In genomic region chr5:34571380-34572041, GRCh38 we compare ENCODE assay signal across 16 cellular contexts.
DNase-seq lines count a peak whose midpoint lies in the region; ATAC-seq, FAIRE-seq and TF ChIP-seq lines count a peak whose summit lies in the region.
"Had no signal": no experiment of that assay in that cellular context is flagged by ENCODE, and none has a peak within 500 bp of the region (broad histone marks: within the 10 kb centered on the region; RNA-seq: fewer than 3 reads in every experiment).

No MANE protein-coding gene starts in this region.

- DNase-seq in AG08395 (ENCODE audit: low spot score): peak; percentile 65
- peak; percentile 82 for DNase-seq in HT1080 (ENCODE audit: low read depth)
- DNase-seq in bronchial epithelial cell (ENCODE audit: low read depth): peak; percentile 85
- peak; percentile 65 for DNase-seq in kidney tubule cell (ENCODE audit: low spot score)
- no peak for DNase-seq in activated naive CD4-positive, alpha-beta T cell treated with anti-CD3 and anti-CD28 coated beads, Interleukin-2, amount 10 ng/mL, durations not matched to agents 7 days and 5 days
- DNase-seq in activated naive CD4-positive, alpha-beta T cell treated with anti-CD3 and anti-CD28 coated beads for 36 hours: no peak
- DNase-seq in NCI-H1417 treated with DMSO at 0.1 percent for 48 hours (lab: John Stamatoyannopoulos, UW): no peak
- DNase-seq: activated CD4-positive, CD25-positive, alpha-beta regulatory T cell; CD4-positive, alpha-beta T cell; heart left ventricle; NCI-H446; SHP77; upper lobe of left lung had no signal

- no peak overlapping the region for H3K4me3 Mint-ChIP-seq in activated naive CD4-positive, alpha-beta T cell treated with anti-CD3 and anti-CD28 coated beads, Interleukin-2, amount 10 ng/mL, durations not matched to agents 7 days and 5 days
- no peak overlapping the region for H3K4me3 Mint-ChIP-seq in activated naive CD4-positive, alpha-beta T cell treated with anti-CD3 and anti-CD28 coated beads for 36 hours
- H3K4me3 Mint-ChIP-seq: CD4-positive, alpha-beta T cell had no signal

- FAIRE-seq in bronchial epithelial cell (lab: Jason Lieb, UNC): no peak
- FAIRE-seq: GM19239 had no signal

- no peaks in the 10 kb centered on the region for H3K27me3 ChIP-seq in bronchial epithelial cell (ENCODE audit: control insufficient read depth, insufficient read depth, low read length)
- H3K27me3 ChIP-seq: heart left ventricle, upper lobe of left lung had no signal

- intact Hi-C loops in activated naive CD4-positive, alpha-beta T cell treated with anti-CD3 and anti-CD28 coated beads for 36 hours (cut with micrococcal nuclease): no loop called here

- ATAC-seq in HG03175 (IDR thresholded peaks at IDR 0.05; ENCODE audit: unreplicated experiment): no peak

- CTCF ChIA-PET in activated naive CD4-positive, alpha-beta T cell treated with anti-CD3 and anti-CD28 coated beads, Interleukin-2, amount 10 ng/mL, durations not matched to agents 7 days and 5 days (lab: Charles Lee): no interaction called here
- CTCF ChIA-PET in activated naive CD4-positive, alpha-beta T cell treated with anti-CD3 and anti-CD28 coated beads for 36 hours (lab: Charles Lee): no interaction called here

- no peak overlapping the region for H3K27ac Mint-ChIP-seq in activated naive CD4-positive, alpha-beta T cell treated with anti-CD3 and anti-CD28 coated beads, Interleukin-2, amount 10 ng/mL, durations not matched to agents 7 days and 5 days
- H3K27ac Mint-ChIP-seq in activated naive CD4-positive, alpha-beta T cell treated with anti-CD3 and anti-CD28 coated beads for 36 hours: no peak overlapping the region
- H3K27ac Mint-ChIP-seq: activated T-helper 2 cell treated with anti-CD3 and anti-CD28 coated beads, Interferon-gamma antibody, Interleukin-2, Interleukin-4, amounts not matched to agents 10 μg/mL and 5 μg/mL and 100 μg/mL, durations not matched to agents 14 hours and 24 hours and 36 hours; CD4-positive, alpha-beta T cell had no signal

- no peaks in the 10 kb centered on the region for H3K9me3 Mint-ChIP-seq in activated naive CD4-positive, alpha-beta T cell treated with anti-CD3 and anti-CD28 coated beads, Interleukin-2, amount 10 ng/mL, durations not matched to agents 7 days and 5 days
- no peaks in the 10 kb centered on the region for H3K9me3 Mint-ChIP-seq in activated naive CD4-positive, alpha-beta T cell treated with anti-CD3 and anti-CD28 coated beads for 36 hours
- H3K9me3 Mint-ChIP-seq: activated T-helper 2 cell treated with anti-CD3 and anti-CD28 coated beads, Interferon-gamma antibody, Interleukin-2, Interleukin-4, amounts not matched to agents 10 μg/mL and 5 μg/mL and 100 μg/mL, durations not matched to agents 14 hours and 24 hours and 36 hours; CD4-positive, alpha-beta T cell had no signal

- H3K36me3 Mint-ChIP-seq in activated naive CD4-positive, alpha-beta T cell treated with anti-CD3 and anti-CD28 coated beads, Interleukin-2, amount 10 ng/mL, durations not matched to agents 7 days and 5 days: no peaks in the 10 kb centered on the region
- no peaks in the 10 kb centered on the region for H3K36me3 Mint-ChIP-seq in activated naive CD4-positive, alpha-beta T cell treated with anti-CD3 and anti-CD28 coated beads for 36 hours (ENCODE audit: low read depth)

- H3K36me3 ChIP-seq in bronchial epithelial cell (ENCODE audit: control insufficient read depth, insufficient read depth, low read length): no peaks in the 10 kb centered on the region
- H3K36me3 ChIP-seq: heart left ventricle, upper lobe of left lung had no signal

- H3K4me1 Mint-ChIP-seq in activated naive CD4-positive, alpha-beta T cell treated with anti-CD3 and anti-CD28 coated beads, Interleukin-2, amount 10 ng/mL, durations not matched to agents 7 days and 5 days: no peaks in the 10 kb centered on the region
- peaks cover 11% of the 10 kb centered on the region for H3K4me1 Mint-ChIP-seq in activated naive CD4-positive, alpha-beta T cell treated with anti-CD3 and anti-CD28 coated beads for 36 hours (ENCODE audit: low read depth)

- H3K4me3 ChIP-seq in bronchial epithelial cell (ENCODE audit: low read depth, low read length): no peak overlapping the region
- H3K4me3 ChIP-seq: heart left ventricle, upper lobe of left lung had no signal

- no peak for TF ChIP-seq CTCF in bronchial epithelial cell (IDR thresholded peaks at IDR 0.05; ENCODE audit: insufficient read depth, low read length, severe bottlenecking)

- no peaks in the 10 kb centered on the region for H3K27me3 Mint-ChIP-seq in activated naive CD4-positive, alpha-beta T cell treated with anti-CD3 and anti-CD28 coated beads, Interleukin-2, amount 10 ng/mL, durations not matched to agents 7 days and 5 days
- peaks cover 7% of the 10 kb centered on the region for H3K27me3 Mint-ChIP-seq in activated naive CD4-positive, alpha-beta T cell treated with anti-CD3 and anti-CD28 coated beads for 36 hours (ENCODE audit: low read depth)

Comparison
In these comparisons a context has a peak if more than half of its experiments do, and no peak if none do; other contexts are left out.
1. DNase-seq: peak in AG08395 (single experiment), HT1080 (single experiment), bronchial epithelial cell (single experiment) and kidney tubule cell (single experiment); none in activated naive CD4-positive, alpha-beta T cell treated with anti-CD3 and anti-CD28 coated beads, Interleukin-2, amount 10 ng/mL, durations not matched to agents 7 days and 5 days (single experiment), activated naive CD4-positive, alpha-beta T cell treated with anti-CD3 and anti-CD28 coated beads for 36 hours (single experiment) and NCI-H1417 treated with DMSO at 0.1 percent for 48 hours (single experiment).